Comparison of ENCODE assay signal across 8 cellular contexts in the genomic region with DNA sequence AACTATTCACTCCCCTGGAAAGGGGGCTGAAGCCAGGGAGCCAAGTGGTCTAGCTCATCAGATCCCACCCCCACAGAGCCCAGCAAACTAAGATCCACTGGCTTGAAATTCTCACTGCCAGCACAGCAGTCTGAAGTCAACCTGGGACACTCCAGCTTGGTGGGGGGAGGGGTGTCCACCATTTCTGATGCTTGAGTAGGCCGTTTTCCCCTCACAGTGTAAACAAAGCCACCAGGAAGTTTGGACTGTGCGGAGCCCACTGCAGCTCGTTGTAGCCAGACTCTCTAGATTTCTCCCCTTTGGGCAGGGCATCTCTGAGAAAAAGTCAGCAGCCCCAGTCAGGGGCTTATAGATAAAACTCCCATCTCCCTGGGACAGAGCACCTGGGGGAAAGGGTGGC. TPM values are rescaled to one million over a fixed set of nuclear protein-coding genes. Genes with fewer than 3 reads are reported as not detected.
DNase-seq lines count a peak whose midpoint lies in the region; ATAC-seq and TF ChIP-seq lines count a peak whose summit lies in the region.
"Not testable (repeated sequence)": the region's sequence is repeated elsewhere in the genome, so short reads cannot be mapped to it uniquely, and the experiment has no call there.
"Had no signal": no experiment of that assay in that cellular context is flagged by ENCODE, and none has a peak within 500 bp of the region (broad histone marks: within the 10 kb centered on the region; RNA-seq: fewer than 3 reads in every experiment).

No MANE protein-coding gene starts in this region.

- H3K56ac ChIP-seq in IMR-90 (ENCODE audit: extremely low read depth, insufficient read depth, low read length), result not testable (repeated sequence)

- WGBS in IMR-90 (ENCODE audit: extremely low coverage in 2 of 2, insufficient read length in 1 of 2), 2 experiments, result no CpG with 5 or more reads among the region's 3 CpGs
- WGBS in neuronal stem cell (ENCODE audit: extremely low coverage in 2 of 2, insufficient read length in 2 of 2, insufficient replicate concordance in 1 of 2), 2 donors, result no CpG with 5 or more reads among the region's 3 CpGs
- 37% methylated on average over 3 of the region's 3 CpGs for WGBS in smooth muscle cell (ENCODE audit: low lambda C conversion rate)

- H4K8ac ChIP-seq in IMR-90 (ENCODE audit: low read depth in 2 of 2, low read length in 2 of 2), result peak overlapping the region; percentile 16 to 63; a peak in 2 of 4 replicates
- not testable (repeated sequence) for H4K8ac ChIP-seq in neuronal stem cell (ENCODE audit: low read depth, low read length)

- H3K4me2 ChIP-seq in IMR-90 (ENCODE audit: low read depth, low read length); neuronal stem cell (ENCODE audit: insufficient read depth, low read length, poor library complexity, severe bottlenecking): not testable (repeated sequence)
- H3K4me2 ChIP-seq in smooth muscle cell, result peak overlapping the region; percentile 31

- peak overlapping the region; percentile 15; the same call in 1 of the 2 replicates for H3K23ac ChIP-seq in IMR-90 (ENCODE audit: low read depth, low read length)
- not testable (repeated sequence) for H3K23ac ChIP-seq in neuronal stem cell (ENCODE audit: low read depth, low read length, poor library complexity)

- not testable (repeated sequence) for H3K9ac ChIP-seq in IMR-90 (ENCODE audit: low read depth, low read length); neuronal stem cell (ENCODE audit: low read depth, low read length, poor library complexity); smooth muscle cell (ENCODE audit: low read depth)

- DNase-seq in IMR-90; brain microvascular endothelial cell; neuronal stem cell (ENCODE audit: low spot score); smooth muscle cell (lab: John Stamatoyannopoulos, UW; ENCODE audit: unreplicated experiment); vagina (ENCODE audit: extremely low spot score in 2 of 2): not testable (repeated sequence)
- peak; percentile 53 for DNase-seq in lower lobe of right lung

- H3F3A ChIP-seq in smooth muscle cell (ENCODE audit: low read depth), result not testable (repeated sequence)

- not testable (repeated sequence) for H2AK9ac ChIP-seq in IMR-90 (replicated peaks; ENCODE audit: low read depth, low read length, poor library complexity)

- peak overlapping the region; percentile 57 for H2BK5ac ChIP-seq in IMR-90 (ENCODE audit: low read depth, low read length, poor library complexity, severe bottlenecking)
- not testable (repeated sequence) for H2BK5ac ChIP-seq in neuronal stem cell (ENCODE audit: low read length)

- peak overlapping the region; percentile 83 for H2BK120ac ChIP-seq in IMR-90 (ENCODE audit: low read depth, low read length)
- H2BK120ac ChIP-seq in neuronal stem cell (ENCODE audit: low read depth, low read length), result not testable (repeated sequence)

- H3K4me1 ChIP-seq in ACC112 (ENCODE audit: control insufficient read depth, insufficient read depth, low read length, unreplicated experiment), result peaks cover 30% of the 10 kb centered on the region
- H3K4me1 ChIP-seq in IMR-90 (ENCODE audit: control insufficient read depth, insufficient read depth, low read length), result peaks cover 13% of the 10 kb centered on the region
- H3K4me1 ChIP-seq in lower lobe of right lung; neuronal stem cell (ENCODE audit: control insufficient read depth in 2 of 2, insufficient read depth in 1 of 2, low read depth in 1 of 2, low read length in 2 of 2); smooth muscle cell (ENCODE audit: low read depth): not testable (repeated sequence)
- H3K4me1 ChIP-seq in vagina, result peaks cover 13% of the 10 kb centered on the region

- H4K20me1 ChIP-seq in IMR-90 (ENCODE audit: insufficient read depth, low read length); smooth muscle cell (ENCODE audit: low read depth): not testable (repeated sequence)

- H3K9me1 ChIP-seq in IMR-90 (ENCODE audit: insufficient read depth, low read length), result not testable (repeated sequence)

- in situ Hi-C loops in IMR-90 (cut with MboI; ENCODE audit: low sequenced_read_pairs); brain microvascular endothelial cell (cut with HindIII; ENCODE audit: low pct_ligation_motif_present, low sequenced_read_pairs): not testable (repeated sequence)

- CTCF ChIA-PET in IMR-90 (lab: Yijun Ruan, JAX), result not testable (repeated sequence)

- BruUV-seq in IMR-90 (replicated peaks; lab: Mats Ljungman, UMichigan), result not testable (repeated sequence)

- not testable (repeated sequence) for H3K36me3 ChIP-seq in ACC112 (ENCODE audit: insufficient read depth, low read length); IMR-90 (ENCODE audit: control insufficient read depth, insufficient read depth, low read length); brain microvascular endothelial cell (replicated peaks); lower lobe of right lung; neuronal stem cell (replicated peaks in 1 of 2; ENCODE audit: control insufficient read depth in 2 of 2, insufficient read depth in 2 of 2, low read length in 2 of 2); smooth muscle cell (ENCODE audit: low read depth); vagina

- peak overlapping the region; percentile 59; the same call in 1 of the 2 replicates for H4K91ac ChIP-seq in IMR-90 (ENCODE audit: insufficient read depth, low read depth, low read length)
- not testable (repeated sequence) for H4K91ac ChIP-seq in neuronal stem cell (ENCODE audit: low read depth, low read length, poor library complexity)

- H3K27ac ChIP-seq in ACC112 (ENCODE audit: low read depth, low read length) (peak overlapping the region; percentile 82), brain microvascular endothelial cell (peak overlapping the region; percentile 69), smooth muscle cell (ENCODE audit: low read depth) (peak overlapping the region; percentile 47), vagina (peak overlapping the region; percentile 38)
- not testable (repeated sequence) for H3K27ac ChIP-seq in IMR-90 (ENCODE audit: insufficient read depth, low read length); lower lobe of right lung; neuronal stem cell (replicated peaks; ENCODE audit: low read length)

- H3K27me3 ChIP-seq in ACC112 (ENCODE audit: insufficient read depth, low read length); IMR-90 (ENCODE audit: control insufficient read depth, insufficient read depth, low read length); brain microvascular endothelial cell (replicated peaks); lower lobe of right lung (ENCODE audit: low read depth); neuronal stem cell (ENCODE audit: control insufficient read depth in 3 of 3, insufficient read depth in 3 of 3, low read depth in 1 of 3, low read length in 3 of 3); smooth muscle cell (ENCODE audit: low read depth); vagina: not testable (repeated sequence)

- TF ChIP-seq POLR2A in IMR-90 (IDR thresholded peaks at IDR 0.05; ENCODE audit: low read depth, low read length); vagina (IDR thresholded peaks at IDR 0.05): not testable (repeated sequence)

- H2BK15ac ChIP-seq in IMR-90 (ENCODE audit: low read depth, low read length), result peak overlapping the region; percentile 77; the same call in 1 of the 3 replicates
- not testable (repeated sequence) for H2BK15ac ChIP-seq in neuronal stem cell (ENCODE audit: low read length)

- not testable (repeated sequence) for H2AFZ ChIP-seq in ACC112 (ENCODE audit: low read length, unreplicated experiment); smooth muscle cell (ENCODE audit: low read depth)
- H2AFZ ChIP-seq in IMR-90 (replicated peaks; ENCODE audit: low read length, poor library complexity), result peak overlapping the region; percentile 23
- peak overlapping the region; percentile 56 for H2AFZ ChIP-seq in neuronal stem cell (ENCODE audit: low read length)

- peak overlapping the region; percentile 46; the same call in 1 of the 2 replicates for H3K14ac ChIP-seq in IMR-90 (replicated peaks; ENCODE audit: low read depth, low read length)
- H3K14ac ChIP-seq in neuronal stem cell (ENCODE audit: low read length), result not testable (repeated sequence)

- peaks cover 4 to 12% of the 10 kb centered on the region in 2 experiments; a peak in 3 of 4 replicates for H3K79me1 ChIP-seq in IMR-90 (ENCODE audit: low read depth in 1 of 2, low read length in 2 of 2)
- not testable (repeated sequence) for H3K79me1 ChIP-seq in neuronal stem cell (ENCODE audit: low read depth, low read length)

- peaks cover 25% of the 10 kb centered on the region for H3K79me2 ChIP-seq in ACC112 (ENCODE audit: control insufficient read depth, insufficient read depth, low read length, unreplicated experiment)
- H3K79me2 ChIP-seq in smooth muscle cell (ENCODE audit: low read depth), result not testable (repeated sequence)

- intact Hi-C loops in IMR-90 (cut with micrococcal nuclease); lower lobe of right lung (cut with DNase I); vagina (cut with DNase I): not testable (repeated sequence)

- not testable (repeated sequence) for H3K9me3 ChIP-seq in IMR-90 (ENCODE audit: control insufficient read depth, insufficient read depth, low read length); lower lobe of right lung; neuronal stem cell (replicated peaks in 1 of 2; ENCODE audit: control insufficient read depth in 2 of 2, insufficient read depth in 1 of 2, low read depth in 1 of 2, low read length in 2 of 2); smooth muscle cell (replicated peaks; ENCODE audit: low read depth); vagina

- H4K5ac ChIP-seq in IMR-90 (ENCODE audit: low read depth, low read length), result peak overlapping the region; percentile 50; the same call in 1 of the 2 replicates

- not testable (repeated sequence) for H3K4me3 ChIP-seq in ACC112 (ENCODE audit: low read depth, low read length); IMR-90 (ENCODE audit: insufficient read depth, low read depth, low read length); brain microvascular endothelial cell (ENCODE audit: low read depth, low read length); lower lobe of right lung; neuronal stem cell (ENCODE audit: low read length in 2 of 2); smooth muscle cell; vagina

- H2BK20ac ChIP-seq in IMR-90 (ENCODE audit: low read depth, low read length), result peak overlapping the region; percentile 58; the same call in 1 of the 2 replicates

- peak overlapping the region; percentile 61; the same call in 1 of the 2 replicates for H2AK5ac ChIP-seq in IMR-90 (ENCODE audit: low read depth, low read length)
- H2AK5ac ChIP-seq in neuronal stem cell (ENCODE audit: low read depth, low read length), result not testable (repeated sequence)

- peak; percentile 69 for ATAC-seq in IMR-90 (ENCODE audit: low read depth)
- ATAC-seq in lower lobe of right lung, result not testable (repeated sequence)

- not testable (repeated sequence) for TF ChIP-seq CTCF in IMR-90 (conservative IDR thresholded peaks at IDR 0.05; ENCODE audit: low read depth, low read length); brain microvascular endothelial cell (IDR thresholded peaks at IDR 0.05; ENCODE audit: low read depth, low read length, missing control alignments); lower lobe of right lung (IDR thresholded peaks at IDR 0.05); smooth muscle cell (IDR thresholded peaks at IDR 0.05; ENCODE audit: borderline replicate concordance, insufficient read depth, poor library complexity, severe bottlenecking); vagina (IDR thresholded peaks at IDR 0.05)

- POLR2A ChIA-PET in IMR-90 (lab: Charles Lee; ENCODE audit: unreplicated experiment), result not testable (repeated sequence)

- peak overlapping the region; percentile 46; the same call in 1 of the 2 replicates for H3K18ac ChIP-seq in IMR-90 (ENCODE audit: low read depth, low read length)
- H3K18ac ChIP-seq in neuronal stem cell (ENCODE audit: low read length), result not testable (repeated sequence)

- peak overlapping the region; percentile 77 for H3K4ac ChIP-seq in IMR-90 (ENCODE audit: low read depth, low read length)
- not testable (repeated sequence) for H3K4ac ChIP-seq in neuronal stem cell (ENCODE audit: low read length)

- not testable (repeated sequence) for H2BK12ac ChIP-seq in neuronal stem cell (ENCODE audit: low read length)

- TF ChIP-seq RAD21 in IMR-90 (IDR thresholded peaks at IDR 0.05; ENCODE audit: low read length), result not testable (repeated sequence)

- dilution Hi-C loops in IMR-90 (cut with HindIII; ENCODE audit: low sequenced_read_pairs, unreplicated experiment), result not testable (repeated sequence)

RNA-seq across cellular contexts. Expression of a gene that starts 27.2 kb away (rescaled TPM):
- total RNA-seq in IMR-90 (2012; rRNA removed), result 9.0 and 9.2 TPM in 2 replicates
- polyA plus RNA-seq in IMR-90 (2012; rRNA removed), result 7.8 and 10.1 TPM in 2 replicates
- polyA plus RNA-seq in IMR-90 (2012; cell fraction: cytosol; rRNA removed), result 2.9 and 5.5 TPM in 2 replicates
- polyA plus RNA-seq in IMR-90 (2012; cell fraction: nucleus; rRNA removed; ENCODE audit: low replicate concordance), result 39.5 and 39.7 TPM in 2 replicates
- total RNA-seq in lower lobe of right lung, result 18.6 TPM
- 107 TPM for polyA plus RNA-seq in neuronal stem cell (2013, experiment 1 of 2)
- polyA plus RNA-seq in neuronal stem cell (2013, experiment 2 of 2), result 104 TPM
- total RNA-seq in smooth muscle cell, result 8.4 and 9.3 TPM in 2 replicates
- 4.2 and 9.7 TPM in 2 replicates for polyA plus RNA-seq in smooth muscle cell
- total RNA-seq in vagina, result 28.5 TPM
- polyA plus RNA-seq: CD8-positive, alpha-beta memory T cell had no signal
